8 cellular contexts compared by ENCODE assay signal in the genomic region with DNA sequence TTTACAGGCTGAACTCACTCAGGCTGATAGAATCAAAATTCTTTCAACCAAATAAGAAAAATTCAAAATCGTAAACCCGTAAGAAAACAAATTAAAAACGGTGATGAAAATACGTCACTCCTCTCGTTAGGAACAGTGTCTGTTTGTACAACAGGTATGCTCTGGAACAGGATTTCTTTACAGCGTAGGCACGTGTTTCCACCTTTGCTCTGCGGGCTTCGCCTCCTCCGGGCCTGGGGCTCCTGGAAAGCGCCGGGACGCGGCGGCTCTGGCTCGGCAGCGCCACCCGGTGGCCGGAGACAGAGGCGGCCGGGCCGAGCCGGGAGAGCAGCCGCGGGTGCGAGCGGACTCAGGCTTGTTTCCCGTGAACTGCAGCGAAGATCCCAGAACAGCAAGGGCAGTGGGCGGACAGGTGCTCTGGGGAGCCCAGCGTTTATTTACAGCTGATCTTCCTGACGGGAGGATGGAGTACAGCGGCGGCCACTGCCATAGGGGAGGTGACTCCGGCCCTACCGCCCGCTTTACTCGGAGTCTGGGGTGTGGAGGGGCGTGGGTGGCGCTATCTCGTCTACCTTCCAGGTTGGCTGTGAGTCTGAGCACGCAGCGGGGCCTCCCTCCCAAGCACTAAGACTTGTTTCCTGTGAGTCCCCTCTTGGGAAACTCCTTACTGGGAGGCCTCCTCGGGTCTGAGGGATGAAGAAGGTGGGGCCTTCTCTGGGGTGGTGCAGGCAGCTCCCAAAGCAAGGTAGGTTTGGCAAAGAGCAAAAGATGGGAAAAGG. TPM values are rescaled to one million over a fixed set of nuclear protein-coding genes. Genes with fewer than 3 reads are reported as not detected.
DNase-seq lines count a peak whose midpoint lies in the region; ATAC-seq, FAIRE-seq and TF ChIP-seq lines count a peak whose summit lies in the region.

No MANE protein-coding gene starts in this region.

- peaks cover 6% of the 10 kb centered on the region for H3K4me1 Mint-ChIP-seq in activated T-cell treated with anti-CD3 and anti-CD28 coated beads, Interleukin-2, amount 50 U/mL, for 72 hours (ENCODE audit: low read depth)

- H3K27ac ChIP-seq in trophoblast cell (ENCODE audit: low read depth, low read length): no peak overlapping the region

- no peak overlapping the region for H3K4ac ChIP-seq in trophoblast cell (ENCODE audit: low read depth, low read length)

- H3K4me1 ChIP-seq in trophoblast cell (ENCODE audit: control insufficient read depth in 1 of 2, insufficient read depth in 2 of 2, low read length in 2 of 2): peaks cover 3 to 10% of the 10 kb centered on the region in 2 experiments

- peak overlapping the region; percentile 27 for H4K12ac ChIP-seq in trophoblast cell (ENCODE audit: low read depth, low read length)

- H3K14ac ChIP-seq in trophoblast cell (ENCODE audit: low read length): no peak overlapping the region

- H3K23ac ChIP-seq in trophoblast cell (ENCODE audit: low read length): no peak overlapping the region

- peak; percentile 87 for TF ChIP-seq CTCF in fibroblast of villous mesenchyme (IDR thresholded peaks at IDR 0.05; ENCODE audit: insufficient read depth, low read depth, low read length)

- H3K4me3 ChIP-seq in fibroblast of villous mesenchyme (ENCODE audit: low read depth, low read length): no peak overlapping the region
- no peak overlapping the region for H3K4me3 ChIP-seq in trophoblast cell (ENCODE audit: low read depth, low read length)

- no peak overlapping the region for H2BK12ac ChIP-seq in trophoblast cell (ENCODE audit: low read length)

- H3K18ac ChIP-seq in trophoblast cell (ENCODE audit: low read length): no peak overlapping the region

- H3K9me3 Mint-ChIP-seq in activated T-cell treated with anti-CD3 and anti-CD28 coated beads, Interleukin-2, amount 50 U/mL, for 72 hours: no peaks in the 10 kb centered on the region

- no peak overlapping the region for H3K9ac ChIP-seq in trophoblast cell (ENCODE audit: low read length)

- no peak overlapping the region for H4K8ac ChIP-seq in trophoblast cell (ENCODE audit: low read depth, low read length)

- peak; percentile 70 to 77 for ATAC-seq in activated T-cell treated with anti-CD3 and anti-CD28 coated beads, Interleukin-2, amount 50 U/mL, for 72 hours (replicated peaks in 1 of 2)
- ATAC-seq in GM21381 (IDR thresholded peaks at IDR 0.05; ENCODE audit: unreplicated experiment) (no peak), GM21717 (IDR thresholded peaks at IDR 0.05; ENCODE audit: unreplicated experiment) (no peak)

- DNase-seq in GM12891 (ENCODE audit: insufficient read length, low spot score): peak; percentile 93
- peak; percentile 21 for DNase-seq in NOMO-1 treated with DMSO at 0.1 percent for 48 hours (lab: John Stamatoyannopoulos, UW; ENCODE audit: unreplicated experiment)
- DNase-seq in activated T-cell treated with anti-CD3 and anti-CD28 coated beads, Interleukin-2, amount 50 U/mL, for 72 hours: peak; percentile 55 to 76
- peak; percentile 39 for DNase-seq in fibroblast of villous mesenchyme (ENCODE audit: low read depth)
- DNase-seq in trophoblast cell: peak; percentile 44 to 69
- no peak for DNase-seq in NCI-H1436 treated with DMSO at 0.1 percent for 48 hours (lab: John Stamatoyannopoulos, UW)

- no peaks in the 10 kb centered on the region for H3K9me3 ChIP-seq in trophoblast cell (ENCODE audit: insufficient read depth, low read depth, low read length)

- no peaks in the 10 kb centered on the region for H3K79me1 ChIP-seq in trophoblast cell (ENCODE audit: low read length)

- H3K27ac Mint-ChIP-seq in activated T-cell treated with anti-CD3 and anti-CD28 coated beads, Interleukin-2, amount 50 U/mL, for 72 hours: no peak overlapping the region

- no CpG with 5 or more reads among the region's 44 CpGs for WGBS in trophoblast cell (ENCODE audit: extremely low coverage, insufficient coverage, insufficient read length)

- H3K36me3 ChIP-seq in trophoblast cell (ENCODE audit: control insufficient read depth in 1 of 2, insufficient read depth in 2 of 2, low read length in 2 of 2): peaks cover 43% of the 10 kb centered on the region in 2 experiments

- H2AFZ ChIP-seq in trophoblast cell (ENCODE audit: insufficient read depth, low read length, poor library complexity): no peak overlapping the region

- H3K4me3 Mint-ChIP-seq in activated T-cell treated with anti-CD3 and anti-CD28 coated beads, Interleukin-2, amount 50 U/mL, for 72 hours: no peak overlapping the region

- no peaks in the 10 kb centered on the region for H3K27me3 Mint-ChIP-seq in activated T-cell treated with anti-CD3 and anti-CD28 coated beads, Interleukin-2, amount 50 U/mL, for 72 hours (ENCODE audit: low read depth)

- H3K36me3 Mint-ChIP-seq in activated T-cell treated with anti-CD3 and anti-CD28 coated beads, Interleukin-2, amount 50 U/mL, for 72 hours (ENCODE audit: insufficient read depth in 2 of 2): peaks cover under 1% of the 10 kb centered on the region in 2 donors

- peak; percentile 85 for FAIRE-seq in GM12891 (lab: Jason Lieb, UNC)

- no peak overlapping the region for H2AK5ac ChIP-seq in trophoblast cell (ENCODE audit: low read length)

- H4K91ac ChIP-seq in trophoblast cell (ENCODE audit: low read depth, low read length): no peak overlapping the region

- no peaks in the 10 kb centered on the region for H3K27me3 ChIP-seq in trophoblast cell (ENCODE audit: insufficient read depth, low read length)

- H2BK120ac ChIP-seq in trophoblast cell (ENCODE audit: insufficient read depth, low read length, poor library complexity): no peak overlapping the region

- no peak for TF ChIP-seq POLR2A in GM12891 (IDR thresholded peaks at IDR 0.05; ENCODE audit: low read depth, low read length)

- no peaks in the 10 kb centered on the region for H3K79me2 ChIP-seq in trophoblast cell (ENCODE audit: control insufficient read depth, insufficient read depth, low read length, poor library complexity)

- H3K4me2 ChIP-seq in trophoblast cell (ENCODE audit: low read length): no peak overlapping the region

- H2BK5ac ChIP-seq in trophoblast cell (ENCODE audit: low read depth, low read length, poor library complexity): no peak overlapping the region

TF ChIP-seq in GM12891, 5 proteins besides CTCF, POLR2A, EP300 and RAD21:
- TF ChIP-seq TAF1 (IDR thresholded peaks at IDR 0.05; ENCODE audit: low read depth, low read length) (no peak), POU2F2 (IDR thresholded peaks at IDR 0.05; ENCODE audit: low read depth, low read length) (no peak), POLR2AphosphoS5 (IDR thresholded peaks at IDR 0.05; ENCODE audit: low read depth, low read length) (no peak), PAX5 (IDR thresholded peaks at IDR 0.05; ENCODE audit: insufficient read depth, low read length, severe bottlenecking) (no peak), SPI1 (IDR thresholded peaks at IDR 0.05; ENCODE audit: low read depth, low read length) (no peak)

RNA-seq across cellular contexts. Expression of gene ATP2A3, which starts 40.5 kb away (rescaled TPM):
- 30.8 TPM for polyA plus RNA-seq in GM12891 (2012; ENCODE audit: low read depth, missing spikeins)
- 100 to 1,000 TPM; 108 to 109 TPM for total RNA-seq in activated T-cell treated with anti-CD3 and anti-CD28 coated beads, Interleukin-2, amount 50 U/mL, for 72 hours
- total RNA-seq in fibroblast of villous mesenchyme: 0.43 and 2.9 TPM in 2 replicates
- polyA plus RNA-seq in trophoblast cell (2013): 4.2 and 4.5 TPM in 2 replicates

Comparison
In these comparisons a context has a peak if more than half of its experiments do, and no peak if none do; other contexts are left out.
1. ATAC-seq: peak in activated T-cell treated with anti-CD3 and anti-CD28 coated beads, Interleukin-2, amount 50 U/mL, for 72 hours (2 of 2); none in GM21381 (single experiment) and GM21717 (single experiment).
2. RNA of gene ATP2A3, which starts 40.5 kb away (total RNA-seq): 108 to 109 TPM in activated T-cell treated with anti-CD3 and anti-CD28 coated beads, Interleukin-2, amount 50 U/mL, for 72 hours; 0.43 to 2.9 TPM in fibroblast of villous mesenchyme; every median in the first group is over 10 times any median in the second.